Comparison of ENCODE assay signal across 8 cellular contexts in genomic region chr19:343451-343931, GRCh38. TPM values are rescaled to one million over a fixed set of nuclear protein-coding genes. Genes with fewer than 3 reads are reported as not detected.
DNase-seq lines count a peak whose midpoint lies in the region; ATAC-seq, FAIRE-seq and TF ChIP-seq lines count a peak whose summit lies in the region.

No MANE protein-coding gene starts in this region.

- ATAC-seq in activated T-cell treated with anti-CD3 and anti-CD28 coated beads, Interleukin-2, amount 50 U/mL, for 72 hours (replicated peaks in 1 of 2), result no peak
- ATAC-seq in GM12878 (peak; percentile 13; the same call in 2 of the 3 replicates), GM21723 (IDR thresholded peaks at IDR 0.05; ENCODE audit: unreplicated experiment) (no peak)

- in situ Hi-C loops in GM12878 (cut with MboI), result no loop called here
- in situ Hi-C loops in transverse colon (cut with MboI; ENCODE audit: low pct_ligation_motif_present in 1 of 4, low pct_unique_long_range_greater_than_20kb in 1 of 4, low sequenced_read_pairs in 3 of 4), result no loop called here

- peaks cover 6% of the 10 kb centered on the region for H3K27me3 Mint-ChIP-seq in activated T-cell treated with anti-CD3 and anti-CD28 coated beads, Interleukin-2, amount 50 U/mL, for 72 hours (ENCODE audit: low read depth)

- peak overlapping the region; percentile 66 for H3K27ac Mint-ChIP-seq in activated T-cell treated with anti-CD3 and anti-CD28 coated beads, Interleukin-2, amount 50 U/mL, for 72 hours

- no peak for DNase-seq in activated T-cell treated with anti-CD3 and anti-CD28 coated beads, Interleukin-2, amount 50 U/mL, for 72 hours
- DNase-seq in activated T-cell treated with anti-CD3 and anti-CD28 coated beads, Interleukin-2, amount 50 U/mL, for 48 hours, result no peak
- DNase-seq in GM12878 (ENCODE audit: low read depth, low spot score), result no peak
- no peak for DNase-seq in lower leg skin (ENCODE audit: low spot score in 2 of 2)
- DNase-seq in transverse colon, result no peak
- DNase-seq in NCI-H146 treated with DMSO at 0.1 percent for 48 hours (lab: John Stamatoyannopoulos, UW; ENCODE audit: unreplicated experiment), result no peak
- no peak for DNase-seq in SHP77 (lab: John Stamatoyannopoulos, UW)

- WGBS in GM12878 (ENCODE audit: insufficient coverage, insufficient replicate concordance, low lambda C conversion rate, missing lambda C conversion rate), result 72% methylated on average over 19 of the region's 19 CpGs
- WGBS in lower leg skin, 2 donors, result 35% methylated on average over 19 of the region's 19 CpGs
- 79% methylated on average over 19 of the region's 19 CpGs; no CpG with 5 or more reads in 1 of the 2 donors for WGBS in transverse colon (ENCODE audit: low coverage in 1 of 2), 2 donors

- H3K4me2 ChIP-seq in GM12878 (ENCODE audit: control insufficient read depth, insufficient read depth), result peak overlapping the region; percentile 97

- TF ChIP-seq RAD21 in GM12878 (IDR thresholded peaks at IDR 0.05; ENCODE audit: insufficient read depth, low read depth, low read length), result no peak

- TF ChIP-seq EP300 in GM12878 (IDR thresholded peaks at IDR 0.05; ENCODE audit: borderline replicate concordance in 1 of 2, control insufficient read depth in 1 of 2, low read depth in 2 of 2, low read length in 2 of 2), result no peak
- TF ChIP-seq EP300 in transverse colon (IDR thresholded peaks at IDR 0.05; ENCODE audit: low read depth), result no peak

- POLR2A ChIA-PET in GM12878 (lab: Charles Lee), result no interaction called here

- H3K36me3 ChIP-seq in GM12878 (ENCODE audit: control insufficient read depth in 2 of 2, insufficient read depth in 2 of 2, low read length in 1 of 2), result no peaks in the 10 kb centered on the region
- H3K36me3 ChIP-seq in transverse colon, result no peaks in the 10 kb centered on the region

- RAD21 ChIA-PET in GM12878 (lab: Charles Lee; ENCODE audit: unreplicated experiment), result interaction anchor here (1.7 kb wide), 1 partner anchor 39 kb away, joined by 4 read pairs; no protein-coding TSS in a partner anchor

- H3K4me3 ChIP-seq in GM12878, result peak overlapping the region; percentile 72
- peak overlapping the region; percentile 69 for H3K4me3 ChIP-seq in lower leg skin (ENCODE audit: low read depth, poor library complexity, severe bottlenecking)
- peak overlapping the region; percentile 78 to 95 (median 90) for H3K4me3 ChIP-seq in transverse colon

- TSS peak; percentile 59 for BruUV-seq in GM12878 (replicated peaks; lab: Mats Ljungman, UMichigan)

- no peak overlapping the region for H2AFZ ChIP-seq in GM12878 (ENCODE audit: control insufficient read depth, low read depth, low read length)

- H3K4me3 Mint-ChIP-seq in activated T-cell treated with anti-CD3 and anti-CD28 coated beads, Interleukin-2, amount 50 U/mL, for 72 hours, result peak overlapping the region; percentile 81 to 82

- peaks cover 39% of the 10 kb centered on the region for H3K79me2 ChIP-seq in GM12878 (ENCODE audit: control insufficient read depth, insufficient read depth, low read length)

- intact Hi-C loops in GM12878 (cut with micrococcal nuclease; ENCODE audit: unreplicated experiment), result no loop called here
- intact Hi-C loops in lower leg skin (cut with DNase I; ENCODE audit: low total_unique reads), result no loop called here
- intact Hi-C loops in transverse colon (cut with DNase I; ENCODE audit: low total_unique reads), result no loop called here

- TF ChIP-seq POLR2A in GM12878 (IDR thresholded peaks at IDR 0.05; ENCODE audit: low read depth, low read length) (no peak), lower leg skin (IDR thresholded peaks at IDR 0.05) (no peak), transverse colon (IDR thresholded peaks at IDR 0.05) (no peak)

- SMC1A ChIA-PET in GM12878 (lab: Charles Lee; ENCODE audit: uncharacterized antibody, unreplicated experiment), result no interaction called here

- no peaks in the 10 kb centered on the region for H3K27me3 ChIP-seq in GM12878 (replicated peaks in 1 of 2; ENCODE audit: control insufficient read depth in 2 of 2, insufficient read depth in 2 of 2, low read length in 1 of 2)
- H3K27me3 ChIP-seq in transverse colon, result peaks cover 3% of the 10 kb centered on the region

- peaks cover 5 to 12% of the 10 kb centered on the region in 2 donors for H3K36me3 Mint-ChIP-seq in activated T-cell treated with anti-CD3 and anti-CD28 coated beads, Interleukin-2, amount 50 U/mL, for 72 hours (ENCODE audit: insufficient read depth in 2 of 2)

- TF ChIP-seq CTCF in GM12878 (IDR thresholded peaks at IDR 0.05 in 2 of 3, conservative IDR thresholded peaks at IDR 0.05 in 1 of 3; ENCODE audit: control insufficient read depth in 2 of 3, extremely low read depth in 1 of 3, insufficient read depth in 1 of 3, low read depth in 3 of 3, low read length in 3 of 3) (no peak), lower leg skin (IDR thresholded peaks at IDR 0.05) (no peak), transverse colon (IDR thresholded peaks at IDR 0.05) (no peak)

- no peaks in the 10 kb centered on the region; the same call in 2 of the 3 replicates for H3K9me3 ChIP-seq in GM12878 (replicated peaks; ENCODE audit: control insufficient read depth, insufficient read depth, low read length)
- H3K9me3 ChIP-seq in transverse colon, result no peaks in the 10 kb centered on the region

- H3K27ac ChIP-seq in GM12878 (ENCODE audit: control insufficient read depth, insufficient read depth), result peak overlapping the region; percentile 62
- peak overlapping the region; percentile 76 to 83 (median 80) for H3K27ac ChIP-seq in transverse colon

- no peaks in the 10 kb centered on the region for H3K9me3 Mint-ChIP-seq in activated T-cell treated with anti-CD3 and anti-CD28 coated beads, Interleukin-2, amount 50 U/mL, for 72 hours

- FAIRE-seq in GM12878 (lab: Jason Lieb, UNC), result no peak

- peaks cover 61% of the 10 kb centered on the region for H3K4me1 Mint-ChIP-seq in activated T-cell treated with anti-CD3 and anti-CD28 coated beads, Interleukin-2, amount 50 U/mL, for 72 hours (ENCODE audit: low read depth)

- H3K4me1 ChIP-seq in GM12878 (ENCODE audit: control insufficient read depth, insufficient read depth, low read length) (peaks cover 17% of the 10 kb centered on the region), transverse colon (peaks cover 11 to 39% (median 32%) of the 10 kb centered on the region in 4 donors)

- peak overlapping the region; percentile 85 for H3K9ac ChIP-seq in GM12878 (ENCODE audit: control insufficient read depth, insufficient read depth, low read length)

- CTCF ChIA-PET in GM12878 (lab: Yijun Ruan, JAX), result interaction anchor here (0.9 to 1.4 kb wide), 4 partner anchors 68 to 166 kb away, joined by 3 read pairs; no protein-coding TSS in a partner anchor

- H4K20me1 ChIP-seq in GM12878 (ENCODE audit: control insufficient read depth, insufficient read depth), result no peaks in the 10 kb centered on the region

RNA-seq across cellular contexts. Expression of gene MIER2, which starts 1.1 kb away (rescaled TPM):
- total RNA-seq in activated T-cell treated with anti-CD3 and anti-CD28 coated beads, Interleukin-2, amount 50 U/mL, for 72 hours, result 10 to 100 TPM; 25.8 to 29.0 TPM
- total RNA-seq in GM12878 (2013; cell fraction: nucleolus; rRNA removed), result 36.8 and 37.2 TPM in 2 replicates
- total RNA-seq in GM12878 (2014; rRNA removed), result 9.8 and 11.6 TPM in 2 replicates
- 4.6 and 6.8 TPM in 2 replicates for total RNA-seq in GM12878 (2014; rRNA removed; fragmentation: Illumina TruSeq; extraction: Trizol)
- total RNA-seq in GM12878 (2021), result 22.2 and 23.6 TPM in 2 replicates
- 2.4 TPM for polyA plus RNA-seq in GM12878 (2011; ENCODE audit: low read depth)
- 6.5 and 11.6 TPM in 2 replicates for polyA plus RNA-seq in GM12878 (2011; rRNA removed)
- 10.5 and 10.7 TPM in 2 replicates for polyA plus RNA-seq in GM12878 (2011; cell fraction: cytosol; rRNA removed)
- polyA plus RNA-seq in GM12878 (2011; cell fraction: nucleus; rRNA removed), result 35.7 and 51.2 TPM in 2 replicates
- polyA plus RNA-seq in GM12878 (2012), result 25.2 and 25.4 TPM in 2 replicates
- polyA plus RNA-seq in GM12878 (2014; fragmentation: Illumina TruSeq; extraction: Trizol), result 10.9 and 12.5 TPM in 2 replicates
- polyA plus RNA-seq in GM12878 (2014; fragmentation: Nextera tagmentation; extraction: Ambion mirVana), result under 1 TPM; 0.48 to 0.60 TPM
- 14.9 and 20.6 TPM in 2 replicates for polyA plus RNA-seq in GM12878 (2014; rRNA removed)
- 10 to 100 TPM; 14.6 to 18.4 TPM for polyA plus RNA-seq in GM12878 (2016; fragmentation: Nextera tagmentation; extraction: Ambion mirVana)
- 18.1 and 23.6 TPM in 2 replicates for polyA minus RNA-seq in GM12878 (2011; rRNA and poly(A)+ RNA removed)
- 5.6 and 9.2 TPM in 2 replicates for polyA minus RNA-seq in GM12878 (2011; cell fraction: cytosol; rRNA and poly(A)+ RNA removed)
- 10.2 and 27.7 TPM in 2 replicates for polyA minus RNA-seq in GM12878 (2011; cell fraction: nucleus; rRNA and poly(A)+ RNA removed)
- total RNA-seq in lower leg skin, result 10 to 100 TPM; 24.6 to 76.3 (median 51.8) TPM
- total RNA-seq in transverse colon, result 10 to 100 TPM in 3 of 4 donors, 1 to 10 TPM in 1; 8.2 to 41.1 (median 16.7) TPM

RNA-seq across cellular contexts. Expression of gene PLPP2, which starts 52.3 kb away (rescaled TPM):
- 1 to 10 TPM; 2.1 to 2.7 TPM for total RNA-seq in activated T-cell treated with anti-CD3 and anti-CD28 coated beads, Interleukin-2, amount 50 U/mL, for 72 hours
- total RNA-seq in GM12878 (2013; cell fraction: nucleolus; rRNA removed), result 0.10 TPM in 1 of 2 replicates, not detected in the other
- total RNA-seq in GM12878 (2014; rRNA removed) (not detected in 2 replicates), GM12878 (2014; rRNA removed; fragmentation: Illumina TruSeq; extraction: Trizol) (not detected in 2 replicates), GM12878 (2021) (0.51 and 0.62 TPM in 2 replicates), lower leg skin (100 to 1,000 TPM in 2 of 4 donors, 10 to 100 TPM in 2; 68.2 to 134 (median 102) TPM), transverse colon (100 to 1,000 TPM; 130 to 190 (median 159) TPM)
- polyA plus RNA-seq in GM12878 (2011; ENCODE audit: low read depth), result 0.18 TPM
- polyA plus RNA-seq in GM12878 (2011; rRNA removed) (0.07 and 0.14 TPM in 2 replicates), GM12878 (2014; fragmentation: Illumina TruSeq; extraction: Trizol) (not detected in 2 replicates), GM12878 (2014; fragmentation: Nextera tagmentation; extraction: Ambion mirVana) (not detected), GM12878 (2014; rRNA removed) (0.04 TPM in 1 of 2 replicates, not detected in the other), GM12878 (2016; fragmentation: Nextera tagmentation; extraction: Ambion mirVana) (not detected)
- polyA plus RNA-seq in GM12878 (2011; cell fraction: cytosol; rRNA removed), result 0.12 and 0.24 TPM in 2 replicates
- polyA plus RNA-seq in GM12878 (2011; cell fraction: nucleus; rRNA removed), result 0.15 and 0.27 TPM in 2 replicates
- 0.36 and 0.38 TPM in 2 replicates for polyA plus RNA-seq in GM12878 (2012)
- not detected in 2 replicates for polyA minus RNA-seq in GM12878 (2011; rRNA and poly(A)+ RNA removed)
- not detected in 2 replicates for polyA minus RNA-seq in GM12878 (2011; cell fraction: cytosol; rRNA and poly(A)+ RNA removed)
- polyA minus RNA-seq in GM12878 (2011; cell fraction: nucleus; rRNA and poly(A)+ RNA removed), result under 0.01 TPM in 1 of 2 replicates, not detected in the other

Comparison
In these comparisons a context has a peak if more than half of its experiments do, and no peak if none do; other contexts are left out.
1. RNA of gene PLPP2, which starts 52.3 kb away (total RNA-seq): 130 to 190 TPM in transverse colon and 68.2 to 134 TPM in lower leg skin; 2.1 to 2.7 TPM in activated T-cell treated with anti-CD3 and anti-CD28 coated beads, Interleukin-2, amount 50 U/mL, for 72 hours and 0.10 to 0.62 TPM in GM12878; every median in the first group is over 10 times any median in the second.
2. Peak in every context shown above with its lines, with median percentiles within 50 percentile points of each other: H3K4me3 ChIP-seq.